In genomic region chr1:211133841-211134669, GRCh38 we compare ENCODE assay signal across 1 cellular context.
A peak's percentile ranks its signal among the peaks of the same experiment; 100 is the strongest.
TF ChIP-seq lines count a peak whose summit lies in the region.

KCNH1 (minus strand) TSS chr1:211134148; CDS start chr1:211133945, 203 bp downstream.

TF ChIP-seq in K562, 482 proteins besides CTCF, POLR2A, EP300 and RAD21 (continued from another document and continues in another):
- TF ChIP-seq CUX1 (CRISPR knock-in tag; IDR thresholded peaks at IDR 0.05), result no peak
- TF ChIP-seq RB1 (IDR thresholded peaks at IDR 0.05; ENCODE audit: low read depth), result peak; percentile 99
- TF ChIP-seq ZKSCAN1 (IDR thresholded peaks at IDR 0.05; ENCODE audit: low read depth, low read length), result peak; percentile 33; the same call in 1 of the 2 replicates
- TF ChIP-seq RFX5 (IDR thresholded peaks at IDR 0.05; ENCODE audit: low read depth, low read length), result no peak
- no peak for TF ChIP-seq ZNF3 (CRISPR knock-in tag; IDR thresholded peaks at IDR 0.05)
- no peak for TF ChIP-seq NR2F6 (CRISPR knock-in tag; IDR thresholded peaks at IDR 0.05)
- TF ChIP-seq UBTF (IDR thresholded peaks at IDR 0.05; ENCODE audit: borderline replicate concordance in 1 of 2, low read depth in 2 of 2, low read length in 2 of 2), result peak; percentile 87 to 88; a peak in 3 of 4 replicates
- TF ChIP-seq RFX7 (CRISPR knock-in tag; IDR thresholded peaks at IDR 0.05), result no peak
- TF ChIP-seq ZNF696 (CRISPR knock-in tag; conservative IDR thresholded peaks at IDR 0.05), result no peak
- TF ChIP-seq ZNF398 (CRISPR knock-in tag; IDR thresholded peaks at IDR 0.05), result no peak
- no peak for TF ChIP-seq ETV1 (tag; conservative IDR thresholded peaks at IDR 0.05; ENCODE audit: low read depth)
- no peak for TF ChIP-seq ZNF280B (CRISPR knock-in tag; IDR thresholded peaks at IDR 0.05)
- TF ChIP-seq OTX1 (CRISPR knock-in tag; IDR thresholded peaks at IDR 0.05), result no peak
- TF ChIP-seq NFRKB (IDR thresholded peaks at IDR 0.05; ENCODE audit: low read depth), result no peak
- no peak for TF ChIP-seq ZNF639 (CRISPR knock-in tag; conservative IDR thresholded peaks at IDR 0.05 in 1 of 2, IDR thresholded peaks at IDR 0.05 in 1 of 2)
- peak; percentile 49 for TF ChIP-seq RBM25 (IDR thresholded peaks at IDR 0.05; ENCODE audit: low read depth, low read length, severe bottlenecking)
- no peak for TF ChIP-seq ZBTB40 (IDR thresholded peaks at IDR 0.05)
- TF ChIP-seq ZBTB40 (CRISPR knock-in tag; IDR thresholded peaks at IDR 0.05), result no peak
- no peak for TF ChIP-seq CBFA2T3 (IDR thresholded peaks at IDR 0.05)
- peak; percentile 69; the same call in 1 of the 2 replicates for TF ChIP-seq ZBTB33 (CRISPR knock-in tag; IDR thresholded peaks at IDR 0.05)
- TF ChIP-seq HINFP (tag; conservative IDR thresholded peaks at IDR 0.05; ENCODE audit: low read depth), result no peak
- TF ChIP-seq MTA2 (IDR thresholded peaks at IDR 0.05; ENCODE audit: low read depth), result no peak
- TF ChIP-seq TEAD1 (CRISPR knock-in tag; IDR thresholded peaks at IDR 0.05), result peak in 1 of 2 experiments; percentile 76; a peak in 1 of 4 replicates
- no peak for TF ChIP-seq ZKSCAN3 (CRISPR knock-in tag; IDR thresholded peaks at IDR 0.05)
- peak; percentile 88 for TF ChIP-seq FIP1L1 (IDR thresholded peaks at IDR 0.05; ENCODE audit: low read depth, low read length, poor library complexity, severe bottlenecking)
- no peak for TF ChIP-seq ZNF584 (CRISPR knock-in tag; IDR thresholded peaks at IDR 0.05; ENCODE audit: low read depth)
